In the genomic region with DNA sequence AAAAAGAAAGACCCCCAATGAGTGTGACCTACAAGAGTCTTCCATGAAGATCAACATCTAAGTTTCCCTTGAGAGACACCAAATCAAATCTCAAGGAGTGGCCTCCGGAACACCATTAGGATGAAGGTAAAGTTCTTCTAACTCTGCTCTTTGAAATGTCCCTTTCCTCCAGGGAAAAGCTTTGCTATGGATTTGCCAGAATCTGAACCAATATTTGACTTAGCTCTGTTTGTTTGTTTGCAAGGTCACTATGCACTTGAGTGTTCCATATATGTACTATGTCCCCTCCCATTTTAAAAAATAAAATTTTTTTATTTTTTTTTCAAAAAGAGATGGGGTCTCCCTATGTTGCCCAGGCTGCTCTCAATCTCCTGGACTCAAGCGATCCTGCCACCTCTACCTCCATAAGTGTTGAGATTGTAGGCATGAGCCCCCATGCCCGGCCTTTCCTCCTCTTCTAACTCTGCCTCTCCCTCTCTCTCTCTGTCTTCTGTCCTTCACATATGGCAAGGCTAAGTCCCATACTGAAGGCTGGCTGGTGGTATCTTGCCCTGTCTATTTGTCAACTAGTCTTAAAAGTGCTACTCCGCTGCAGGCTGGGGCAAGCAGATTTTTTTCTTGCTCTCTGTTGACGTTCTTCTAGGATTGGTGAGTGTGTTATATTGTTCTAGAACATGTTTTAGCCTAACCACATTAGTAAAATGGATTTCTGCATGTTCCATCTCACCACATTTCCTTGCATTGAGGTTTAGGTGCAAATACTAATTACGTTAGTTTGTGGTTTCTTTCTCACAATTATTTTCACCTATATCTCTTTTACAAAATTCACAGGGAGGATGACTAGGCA, we compare ENCODE assay signal across 2 cellular contexts.
TF ChIP-seq lines count a peak whose summit lies in the region.

No MANE protein-coding gene starts in this region.

TF ChIP-seq in K562, 482 proteins besides CTCF, POLR2A, EP300 and RAD21 (continued from another document):
- TF ChIP-seq, protein P1, sequence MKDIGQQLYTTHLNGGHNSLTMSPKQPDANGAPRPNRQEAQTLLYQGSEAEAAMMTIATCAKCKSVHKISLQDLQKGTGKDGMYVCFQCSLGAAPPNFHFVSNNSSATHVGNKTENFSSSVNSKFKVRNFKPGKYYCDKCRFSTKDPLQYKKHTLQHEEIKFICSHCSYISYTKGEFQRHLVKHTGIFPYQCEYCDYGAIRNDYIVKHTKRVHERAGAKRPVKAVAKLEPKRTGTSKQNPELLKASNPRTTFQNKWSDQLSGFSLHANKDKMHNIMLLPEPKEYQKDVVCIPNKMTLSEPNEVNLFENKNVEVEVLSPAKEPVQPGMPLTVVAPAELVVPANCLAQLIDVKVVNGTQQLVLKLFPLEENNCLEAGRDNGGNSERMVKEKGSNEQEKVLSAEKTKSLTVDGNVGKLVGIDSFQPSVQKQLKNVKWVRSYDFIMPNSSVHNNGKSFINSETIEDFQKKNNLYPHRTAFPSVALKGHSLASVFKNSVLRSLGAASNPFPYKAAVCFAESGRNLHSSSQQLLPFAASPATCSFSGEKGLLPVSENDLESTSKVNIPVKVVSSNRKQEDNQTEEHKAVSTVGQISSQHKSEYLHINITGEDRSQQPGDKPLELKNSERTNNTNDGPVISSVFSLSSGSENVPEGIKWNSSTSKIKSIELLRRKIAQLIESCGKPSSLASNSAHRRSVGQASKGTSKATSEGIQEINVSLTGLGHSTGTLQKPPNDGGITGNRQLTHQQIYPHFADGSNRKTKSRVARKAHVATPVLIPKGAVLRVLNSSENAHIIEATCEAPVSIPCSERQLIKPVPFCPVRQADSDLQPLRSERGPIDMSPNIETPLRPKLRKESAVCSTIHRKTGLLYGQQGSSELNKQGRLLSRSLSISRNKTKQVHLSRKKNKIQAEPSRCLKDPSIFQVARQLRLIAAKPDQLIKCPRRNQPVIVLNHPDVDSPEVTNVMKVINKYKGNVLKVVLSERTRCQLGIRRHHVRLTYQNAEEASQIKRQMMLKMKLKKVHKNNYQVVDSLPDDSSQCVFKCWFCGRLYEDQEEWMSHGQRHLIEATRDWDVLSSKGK (CRISPR knock-in tag; IDR thresholded peaks at IDR 0.05), result no peak
TF ChIP-seq in K562: peak in this region for 0.

TF ChIP-seq in HepG2, 621 proteins besides CTCF, POLR2A, EP300 and RAD21 (continued from another document and continues in another):
- TF ChIP-seq SP5 (CRISPR knock-in tag; IDR thresholded peaks at IDR 0.05; ENCODE audit: borderline replicate concordance, low read depth) (0 out of 2 replicates have a peak, but pooled peaks have one; percentile 31), SAFB2 (CRISPR knock-in tag; IDR thresholded peaks at IDR 0.05; ENCODE audit: borderline replicate concordance, low read depth) (no peak), ZNF644 (CRISPR knock-in tag; IDR thresholded peaks at IDR 0.05; ENCODE audit: low read depth) (0 out of 2 replicates have a peak, but pooled peaks have one; percentile 23), GABPB1 (CRISPR knock-in tag; IDR thresholded peaks at IDR 0.05) (no peak), PHF20 (CRISPR knock-in tag; IDR thresholded peaks at IDR 0.05) (no peak; the same call in 1 of the 2 replicates), ASH2L (IDR thresholded peaks at IDR 0.05; ENCODE audit: insufficient read length, low read depth, low read length) (peak; percentile 15), PHF5A (CRISPR knock-in tag; IDR thresholded peaks at IDR 0.05; ENCODE audit: low read depth, unreplicated experiment) (no peak), ZNF546 (CRISPR knock-in tag; conservative IDR thresholded peaks at IDR 0.05) (no peak), PAX8 (CRISPR knock-in tag; IDR thresholded peaks at IDR 0.05; ENCODE audit: borderline replicate concordance) (no peak), ZFAT (CRISPR knock-in tag; conservative IDR thresholded peaks at IDR 0.05) (no peak), SAP130 (CRISPR knock-in tag; IDR thresholded peaks at IDR 0.05; ENCODE audit: low read depth) (peak; percentile 35; the same call in 1 of the 2 replicates), TOE1 (CRISPR knock-in tag; IDR thresholded peaks at IDR 0.05) (no peak), KDM6A (CRISPR knock-in tag; IDR thresholded peaks at IDR 0.05; ENCODE audit: low read depth) (no peak; the same call in 1 of the 2 replicates), PCBP1 (IDR thresholded peaks at IDR 0.05; ENCODE audit: borderline replicate concordance, low read depth, low read length) (no peak), ZNF552 (CRISPR knock-in tag; IDR thresholded peaks at IDR 0.05; ENCODE audit: borderline replicate concordance) (no peak), ZNF331 (CRISPR knock-in tag; IDR thresholded peaks at IDR 0.05) (no peak), JUND (CRISPR knock-in tag; IDR thresholded peaks at IDR 0.05) (no peak), SNRNP70 (IDR thresholded peaks at IDR 0.05; ENCODE audit: low read depth, low read length) (no peak), RCOR2 (CRISPR knock-in tag; IDR thresholded peaks at IDR 0.05) (no peak), NR2C2 (CRISPR knock-in tag; IDR thresholded peaks at IDR 0.05; ENCODE audit: borderline replicate concordance) (no peak), BHLHE40 (IDR thresholded peaks at IDR 0.05; ENCODE audit: low read length) (no peak), ZNF674 (CRISPR knock-in tag; IDR thresholded peaks at IDR 0.05; ENCODE audit: low read depth) (no peak), FLYWCH1 (CRISPR knock-in tag; IDR thresholded peaks at IDR 0.05) (no peak), ZFP36L1 (CRISPR knock-in tag; IDR thresholded peaks at IDR 0.05) (no peak), TCF7 (IDR thresholded peaks at IDR 0.05; ENCODE audit: low read depth) (peak; percentile 22; the same call in 1 of the 2 replicates), SALL1 (CRISPR knock-in tag; IDR thresholded peaks at IDR 0.05) (no peak), RNF2 (conservative IDR thresholded peaks at IDR 0.05; ENCODE audit: low read depth) (no peak), SP4 (CRISPR knock-in tag; IDR thresholded peaks at IDR 0.05) (no peak), CHCHD3 (CRISPR knock-in tag; IDR thresholded peaks at IDR 0.05) (no peak), SOX5 (CRISPR knock-in tag; IDR thresholded peaks at IDR 0.05; ENCODE audit: borderline replicate concordance) (peak; percentile 54; the same call in 1 of the 2 replicates), KLF11 (CRISPR knock-in tag; IDR thresholded peaks at IDR 0.05) (no peak), ZC3H4 (CRISPR knock-in tag; IDR thresholded peaks at IDR 0.05; ENCODE audit: borderline replicate concordance) (no peak)
- TF ChIP-seq, protein P2, sequence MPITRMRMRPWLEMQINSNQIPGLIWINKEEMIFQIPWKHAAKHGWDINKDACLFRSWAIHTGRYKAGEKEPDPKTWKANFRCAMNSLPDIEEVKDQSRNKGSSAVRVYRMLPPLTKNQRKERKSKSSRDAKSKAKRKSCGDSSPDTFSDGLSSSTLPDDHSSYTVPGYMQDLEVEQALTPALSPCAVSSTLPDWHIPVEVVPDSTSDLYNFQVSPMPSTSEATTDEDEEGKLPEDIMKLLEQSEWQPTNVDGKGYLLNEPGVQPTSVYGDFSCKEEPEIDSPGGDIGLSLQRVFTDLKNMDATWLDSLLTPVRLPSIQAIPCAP (CRISPR knock-in tag; IDR thresholded peaks at IDR 0.05; ENCODE audit: low read depth), result no peak
- TF ChIP-seq, protein P3, sequence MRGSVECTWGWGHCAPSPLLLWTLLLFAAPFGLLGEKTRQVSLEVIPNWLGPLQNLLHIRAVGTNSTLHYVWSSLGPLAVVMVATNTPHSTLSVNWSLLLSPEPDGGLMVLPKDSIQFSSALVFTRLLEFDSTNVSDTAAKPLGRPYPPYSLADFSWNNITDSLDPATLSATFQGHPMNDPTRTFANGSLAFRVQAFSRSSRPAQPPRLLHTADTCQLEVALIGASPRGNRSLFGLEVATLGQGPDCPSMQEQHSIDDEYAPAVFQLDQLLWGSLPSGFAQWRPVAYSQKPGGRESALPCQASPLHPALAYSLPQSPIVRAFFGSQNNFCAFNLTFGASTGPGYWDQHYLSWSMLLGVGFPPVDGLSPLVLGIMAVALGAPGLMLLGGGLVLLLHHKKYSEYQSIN (CRISPR knock-in tag; IDR thresholded peaks at IDR 0.05; ENCODE audit: borderline replicate concordance), result no peak
- TF ChIP-seq, protein P4, sequence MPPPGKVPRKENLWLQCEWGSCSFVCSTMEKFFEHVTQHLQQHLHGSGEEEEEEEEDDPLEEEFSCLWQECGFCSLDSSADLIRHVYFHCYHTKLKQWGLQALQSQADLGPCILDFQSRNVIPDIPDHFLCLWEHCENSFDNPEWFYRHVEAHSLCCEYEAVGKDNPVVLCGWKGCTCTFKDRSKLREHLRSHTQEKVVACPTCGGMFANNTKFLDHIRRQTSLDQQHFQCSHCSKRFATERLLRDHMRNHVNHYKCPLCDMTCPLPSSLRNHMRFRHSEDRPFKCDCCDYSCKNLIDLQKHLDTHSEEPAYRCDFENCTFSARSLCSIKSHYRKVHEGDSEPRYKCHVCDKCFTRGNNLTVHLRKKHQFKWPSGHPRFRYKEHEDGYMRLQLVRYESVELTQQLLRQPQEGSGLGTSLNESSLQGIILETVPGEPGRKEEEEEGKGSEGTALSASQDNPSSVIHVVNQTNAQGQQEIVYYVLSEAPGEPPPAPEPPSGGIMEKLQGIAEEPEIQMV (CRISPR knock-in tag; IDR thresholded peaks at IDR 0.05; ENCODE audit: low read depth), result no peak
- TF ChIP-seq, protein P5, sequence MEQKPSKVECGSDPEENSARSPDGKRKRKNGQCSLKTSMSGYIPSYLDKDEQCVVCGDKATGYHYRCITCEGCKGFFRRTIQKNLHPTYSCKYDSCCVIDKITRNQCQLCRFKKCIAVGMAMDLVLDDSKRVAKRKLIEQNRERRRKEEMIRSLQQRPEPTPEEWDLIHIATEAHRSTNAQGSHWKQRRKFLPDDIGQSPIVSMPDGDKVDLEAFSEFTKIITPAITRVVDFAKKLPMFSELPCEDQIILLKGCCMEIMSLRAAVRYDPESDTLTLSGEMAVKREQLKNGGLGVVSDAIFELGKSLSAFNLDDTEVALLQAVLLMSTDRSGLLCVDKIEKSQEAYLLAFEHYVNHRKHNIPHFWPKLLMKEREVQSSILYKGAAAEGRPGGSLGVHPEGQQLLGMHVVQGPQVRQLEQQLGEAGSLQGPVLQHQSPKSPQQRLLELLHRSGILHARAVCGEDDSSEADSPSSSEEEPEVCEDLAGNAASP (CRISPR knock-in tag; IDR thresholded peaks at IDR 0.05; ENCODE audit: borderline replicate concordance), result no peak
- TF ChIP-seq, protein P6, sequence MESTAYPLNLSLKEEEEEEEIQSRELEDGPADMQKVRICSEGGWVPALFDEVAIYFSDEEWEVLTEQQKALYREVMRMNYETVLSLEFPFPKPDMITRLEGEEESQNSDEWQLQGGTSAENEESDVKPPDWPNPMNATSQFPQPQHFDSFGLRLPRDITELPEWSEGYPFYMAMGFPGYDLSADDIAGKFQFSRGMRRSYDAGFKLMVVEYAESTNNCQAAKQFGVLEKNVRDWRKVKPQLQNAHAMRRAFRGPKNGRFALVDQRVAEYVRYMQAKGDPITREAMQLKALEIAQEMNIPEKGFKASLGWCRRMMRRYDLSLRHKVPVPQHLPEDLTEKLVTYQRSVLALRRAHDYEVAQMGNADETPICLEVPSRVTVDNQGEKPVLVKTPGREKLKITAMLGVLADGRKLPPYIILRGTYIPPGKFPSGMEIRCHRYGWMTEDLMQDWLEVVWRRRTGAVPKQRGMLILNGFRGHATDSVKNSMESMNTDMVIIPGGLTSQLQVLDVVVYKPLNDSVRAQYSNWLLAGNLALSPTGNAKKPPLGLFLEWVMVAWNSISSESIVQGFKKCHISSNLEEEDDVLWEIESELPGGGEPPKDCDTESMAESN (CRISPR knock-in tag; conservative IDR thresholded peaks at IDR 0.05), result 0 out of 2 replicates have a peak, but pooled peaks have one; percentile 32
- TF ChIP-seq, protein P7, sequence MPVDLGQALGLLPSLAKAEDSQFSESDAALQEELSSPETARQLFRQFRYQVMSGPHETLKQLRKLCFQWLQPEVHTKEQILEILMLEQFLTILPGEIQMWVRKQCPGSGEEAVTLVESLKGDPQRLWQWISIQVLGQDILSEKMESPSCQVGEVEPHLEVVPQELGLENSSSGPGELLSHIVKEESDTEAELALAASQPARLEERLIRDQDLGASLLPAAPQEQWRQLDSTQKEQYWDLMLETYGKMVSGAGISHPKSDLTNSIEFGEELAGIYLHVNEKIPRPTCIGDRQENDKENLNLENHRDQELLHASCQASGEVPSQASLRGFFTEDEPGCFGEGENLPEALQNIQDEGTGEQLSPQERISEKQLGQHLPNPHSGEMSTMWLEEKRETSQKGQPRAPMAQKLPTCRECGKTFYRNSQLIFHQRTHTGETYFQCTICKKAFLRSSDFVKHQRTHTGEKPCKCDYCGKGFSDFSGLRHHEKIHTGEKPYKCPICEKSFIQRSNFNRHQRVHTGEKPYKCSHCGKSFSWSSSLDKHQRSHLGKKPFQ (CRISPR knock-in tag; IDR thresholded peaks at IDR 0.05; ENCODE audit: insufficient replicate concordance), result no peak
- TF ChIP-seq, protein P8, sequence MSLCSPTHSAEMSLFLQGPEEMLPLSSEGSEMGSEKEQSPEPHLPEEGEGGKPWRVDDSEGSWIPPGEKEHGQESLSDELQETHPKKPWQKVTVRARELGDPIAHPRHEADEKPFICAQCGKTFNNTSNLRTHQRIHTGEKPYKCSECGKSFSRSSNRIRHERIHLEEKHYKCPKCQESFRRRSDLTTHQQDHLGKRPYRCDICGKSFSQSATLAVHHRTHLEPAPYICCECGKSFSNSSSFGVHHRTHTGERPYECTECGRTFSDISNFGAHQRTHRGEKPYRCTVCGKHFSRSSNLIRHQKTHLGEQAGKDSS (CRISPR knock-in tag; IDR thresholded peaks at IDR 0.05; ENCODE audit: borderline replicate concordance, low read depth), result no peak
- TF ChIP-seq, protein P9, sequence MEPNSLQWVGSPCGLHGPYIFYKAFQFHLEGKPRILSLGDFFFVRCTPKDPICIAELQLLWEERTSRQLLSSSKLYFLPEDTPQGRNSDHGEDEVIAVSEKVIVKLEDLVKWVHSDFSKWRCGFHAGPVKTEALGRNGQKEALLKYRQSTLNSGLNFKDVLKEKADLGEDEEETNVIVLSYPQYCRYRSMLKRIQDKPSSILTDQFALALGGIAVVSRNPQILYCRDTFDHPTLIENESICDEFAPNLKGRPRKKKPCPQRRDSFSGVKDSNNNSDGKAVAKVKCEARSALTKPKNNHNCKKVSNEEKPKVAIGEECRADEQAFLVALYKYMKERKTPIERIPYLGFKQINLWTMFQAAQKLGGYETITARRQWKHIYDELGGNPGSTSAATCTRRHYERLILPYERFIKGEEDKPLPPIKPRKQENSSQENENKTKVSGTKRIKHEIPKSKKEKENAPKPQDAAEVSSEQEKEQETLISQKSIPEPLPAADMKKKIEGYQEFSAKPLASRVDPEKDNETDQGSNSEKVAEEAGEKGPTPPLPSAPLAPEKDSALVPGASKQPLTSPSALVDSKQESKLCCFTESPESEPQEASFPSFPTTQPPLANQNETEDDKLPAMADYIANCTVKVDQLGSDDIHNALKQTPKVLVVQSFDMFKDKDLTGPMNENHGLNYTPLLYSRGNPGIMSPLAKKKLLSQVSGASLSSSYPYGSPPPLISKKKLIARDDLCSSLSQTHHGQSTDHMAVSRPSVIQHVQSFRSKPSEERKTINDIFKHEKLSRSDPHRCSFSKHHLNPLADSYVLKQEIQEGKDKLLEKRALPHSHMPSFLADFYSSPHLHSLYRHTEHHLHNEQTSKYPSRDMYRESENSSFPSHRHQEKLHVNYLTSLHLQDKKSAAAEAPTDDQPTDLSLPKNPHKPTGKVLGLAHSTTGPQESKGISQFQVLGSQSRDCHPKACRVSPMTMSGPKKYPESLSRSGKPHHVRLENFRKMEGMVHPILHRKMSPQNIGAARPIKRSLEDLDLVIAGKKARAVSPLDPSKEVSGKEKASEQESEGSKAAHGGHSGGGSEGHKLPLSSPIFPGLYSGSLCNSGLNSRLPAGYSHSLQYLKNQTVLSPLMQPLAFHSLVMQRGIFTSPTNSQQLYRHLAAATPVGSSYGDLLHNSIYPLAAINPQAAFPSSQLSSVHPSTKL (CRISPR knock-in tag; IDR thresholded peaks at IDR 0.05), result peak; percentile 71
